ENCODE assay signal across 25 cellular contexts in genomic region chr13:34078334-34078999, GRCh38.
"Had no signal": no experiment of that assay in that cellular context is flagged by ENCODE, and none has a peak within 500 bp of the region (broad histone marks: within the 10 kb centered on the region; RNA-seq: fewer than 3 reads in every experiment).

No MANE protein-coding gene starts in this region.

- H3K4me1 ChIP-seq: breast epithelium, prostate gland had no signal

- H3K36me3 ChIP-seq: breast epithelium, left ventricle myocardium inferior, prostate gland, transverse colon had no signal

- H3K27ac ChIP-seq: breast epithelium, left ventricle myocardium inferior, prostate gland, transverse colon, VCaP had no signal

- H3K4me3 Mint-ChIP-seq: activated naive CD4-positive, alpha-beta T cell treated with anti-CD3 and anti-CD28 coated beads for 36 hours; activated naive CD8-positive, alpha-beta T cell treated with anti-CD3 and anti-CD28 coated beads, Interleukin-2, amount 50 U/mL, for 24 hours; natural killer cell had no signal

- H3K4me3 ChIP-seq: breast epithelium, left ventricle myocardium inferior, mucosa of descending colon, prostate gland, transverse colon had no signal

- H3K27ac Mint-ChIP-seq: activated naive CD4-positive, alpha-beta T cell treated with anti-CD3 and anti-CD28 coated beads for 36 hours; activated naive CD8-positive, alpha-beta T cell treated with anti-CD3 and anti-CD28 coated beads, Interleukin-2, amount 50 U/mL, for 24 hours; activated T-helper 2 cell treated with anti-CD3 and anti-CD28 coated beads, Interferon-gamma antibody, Interleukin-2, Interleukin-4, amounts not matched to agents 10 μg/mL and 5 μg/mL and 100 μg/mL, durations not matched to agents 14 hours and 24 hours and 36 hours; natural killer cell had no signal

- H3K36me3 Mint-ChIP-seq: natural killer cell had no signal

- H3K9me3 ChIP-seq: mucosa of descending colon, prostate gland, transverse colon had no signal

- DNase-seq: activated CD4-positive, alpha-beta T cell treated with anti-CD3 and anti-CD28 coated beads for 1 hour; activated CD4-positive, alpha-beta T cell treated with anti-CD3 and anti-CD28 coated beads, Interleukin-2, amount 50 U/mL, for 48 hours; activated naive CD4-positive, alpha-beta T cell treated with anti-CD3 and anti-CD28 coated beads for 36 hours; activated naive CD8-positive, alpha-beta T cell treated with anti-CD3 and anti-CD28 coated beads, Interleukin-2, amount 50 U/mL, for 24 hours; activated T-cell treated with anti-CD3 and anti-CD28 coated beads, Interleukin-2, amount 50 U/mL, for 1 hour; aorta; cerebellar nuclear complex; effector memory CD4-positive, alpha-beta T cell; foreskin fibroblast; glutamatergic neuron; hypothalamus; kidney; left ventricle myocardium inferior; mucosa of descending colon; natural killer cell; right cardiac atrium; small intestine; stimulated activated CD4-positive, alpha-beta T cell treated with anti-CD3 and anti-CD28 coated beads, Interleukin-4, amount 100 ng/mL, for 24 hours; stimulated activated naive CD4-positive, alpha-beta T cell treated with Interleukin-2 at 50 U/mL for 16 hours; substantia nigra; transverse colon had no signal

- H3K27me3 Mint-ChIP-seq: activated naive CD8-positive, alpha-beta T cell treated with anti-CD3 and anti-CD28 coated beads, Interleukin-2, amount 50 U/mL, for 24 hours had no signal

- H3K27me3 ChIP-seq: breast epithelium, transverse colon had no signal

- H3K4me1 Mint-ChIP-seq: activated naive CD8-positive, alpha-beta T cell treated with anti-CD3 and anti-CD28 coated beads, Interleukin-2, amount 50 U/mL, for 24 hours; natural killer cell had no signal
